ENCODE assay signal across 9 cellular contexts in genomic region chr4:98828801-98829200, GRCh38.
DNase-seq lines count a peak whose midpoint lies in the region; ATAC-seq and TF ChIP-seq lines count a peak whose summit lies in the region.
"Had no signal": no experiment of that assay in that cellular context is flagged by ENCODE, and none has a peak within 500 bp of the region (broad histone marks: within the 10 kb centered on the region; RNA-seq: fewer than 3 reads in every experiment).

No MANE protein-coding gene starts in this region.

- no peak overlapping the region for H3K4me3 ChIP-seq in Jurkat, Clone E6-1 (ENCODE audit: low read length)
- no peak overlapping the region for H3K4me3 ChIP-seq in vagina

- no peaks in the 10 kb centered on the region for H3K4me1 ChIP-seq in vagina

- H3K36me3 ChIP-seq in vagina, result no peaks in the 10 kb centered on the region

- ATAC-seq in GM21390 (IDR thresholded peaks at IDR 0.05; ENCODE audit: unreplicated experiment), result no peak

- intact Hi-C loops in vagina (cut with DNase I), result no loop called here

- no peaks in the 10 kb centered on the region for H3K9me3 ChIP-seq in vagina

- peak; percentile 30 for TF ChIP-seq CTCF in C4-2B (conservative IDR thresholded peaks at IDR 0.05)
- TF ChIP-seq CTCF in vagina (IDR thresholded peaks at IDR 0.05), result no peak

- no peaks in the 10 kb centered on the region for H3K27me3 ChIP-seq in vagina

- TF ChIP-seq POLR2A in vagina (IDR thresholded peaks at IDR 0.05), result no peak

- H3K27ac ChIP-seq in C4-2B (no peak overlapping the region), vagina (no peak overlapping the region)

- DNase-seq in Jurkat, Clone E6-1 (ENCODE audit: low read depth, low spot score), result peak; percentile 17
- peak; percentile 8 to 28 for DNase-seq in activated CD4-positive, alpha-beta T cell treated with anti-CD3 and anti-CD28 coated beads, Interleukin-2, amount 50 U/mL, for 48 hours
- DNase-seq in iPS-NIHi11 (ENCODE audit: low spot score) (peak; percentile 15), mesenteric fat pad (ENCODE audit: low spot score) (no peak), vagina (ENCODE audit: extremely low spot score in 2 of 2) (no peak), DMS114 treated with DMSO at 0.1 percent for 48 hours (lab: John Stamatoyannopoulos, UW; ENCODE audit: unreplicated experiment) (no peak)
- DNase-seq: NCI-H510A treated with DMSO at 0.1 percent for 48 hours had no signal

Comparison
In these comparisons a context has a peak if more than half of its experiments do, and no peak if none do; other contexts are left out.
1. DNase-seq: peak in Jurkat, Clone E6-1 (single experiment), activated CD4-positive, alpha-beta T cell treated with anti-CD3 and anti-CD28 coated beads, Interleukin-2, amount 50 U/mL, for 48 hours (2 of 2) and iPS-NIHi11 (single experiment); none in mesenteric fat pad (single experiment), vagina (0 of 2) and DMS114 treated with DMSO at 0.1 percent for 48 hours (single experiment).